ENCODE assay signal across 23 cellular contexts in genomic region chr4:6442555-6442954, GRCh38. TPM values are rescaled to one million over a fixed set of nuclear protein-coding genes. Genes with fewer than 3 reads are reported as not detected.
A peak's percentile ranks its signal among the peaks of the same experiment; 100 is the strongest.
DNase-seq lines count a peak whose midpoint lies in the region; ATAC-seq, FAIRE-seq and TF ChIP-seq lines count a peak whose summit lies in the region.
"Had no signal": no experiment of that assay in that cellular context is flagged by ENCODE, and none has a peak within 500 bp of the region (broad histone marks: within the 10 kb centered on the region; RNA-seq: fewer than 3 reads in every experiment).

No MANE protein-coding gene starts in this region.

- no peaks in the 10 kb centered on the region for H3K9me3 Mint-ChIP-seq in activated naive CD8-positive, alpha-beta T cell treated with anti-CD3 and anti-CD28 coated beads, Interleukin-2, amount 10 ng/mL, durations not matched to agents 7 days and 5 days
- H3K9me3 Mint-ChIP-seq in activated naive CD8-positive, alpha-beta T cell treated with anti-CD3 and anti-CD28 coated beads for 36 hours, result no peaks in the 10 kb centered on the region
- H3K9me3 Mint-ChIP-seq: HFFc6 had no signal

- intact Hi-C loops in K562 (cut with micrococcal nuclease) (no loop called here), PC-9 (cut with micrococcal nuclease; ENCODE audit: unreplicated experiment) (no loop called here)

- peaks cover 36 to 67% (median 49%) of the 10 kb centered on the region in 10 experiments for H3K4me1 ChIP-seq in BLaER1 treated with 17β-estradiol and CSF1 and Interleukin-3, amounts not matched to agents 10 nM and 100 nM
- H3K4me1 ChIP-seq in K562 (replicated peaks in 1 of 2; ENCODE audit: control insufficient read depth in 2 of 2, insufficient read depth in 2 of 2, low read length in 2 of 2) (no peaks in the 10 kb centered on the region), PC-9 (replicated peaks; ENCODE audit: insufficient read depth) (no peaks in the 10 kb centered on the region)
- H3K4me1 ChIP-seq: A549, HAP-1 had no signal

- TF ChIP-seq RAD21 in K562 (CRISPR knock-in tag; conservative IDR thresholded peaks at IDR 0.05 in 1 of 2, IDR thresholded peaks at IDR 0.05 in 1 of 2), result no peak

- H3F3A ChIP-seq in PC-9 (ENCODE audit: insufficient read depth, low read depth), result peaks cover 2% of the 10 kb centered on the region; the same call in 1 of the 2 replicates

- H3K4me2 ChIP-seq in BLaER1 treated with 17β-estradiol and CSF1 and Interleukin-3, amounts not matched to agents 10 nM and 100 nM, result peak overlapping the region in 6 of 11 experiments; percentile 27 to 76 (median 68); a peak in 11 of 22 replicates
- H3K4me2 ChIP-seq in K562 (ENCODE audit: insufficient read depth, low read length) (no peak overlapping the region), PC-9 (no peak overlapping the region)
- H3K4me2 ChIP-seq: A549 had no signal

- H3K9me1 ChIP-seq in K562 (ENCODE audit: control insufficient read depth, insufficient read depth, low read length), result no peaks in the 10 kb centered on the region

- TF ChIP-seq CTCF in K562 (IDR thresholded peaks at IDR 0.05 in 2 of 3, conservative IDR thresholded peaks at IDR 0.05 in 1 of 3; ENCODE audit: insufficient read depth in 2 of 3, low read depth in 1 of 3, low read length in 3 of 3) (no peak), PC-9 (conservative IDR thresholded peaks at IDR 0.05) (no peak)

- no peaks in the 10 kb centered on the region; a peak in 1 of 22 replicates for H4K20me1 ChIP-seq in BLaER1 treated with 17β-estradiol and CSF1 and Interleukin-3, amounts not matched to agents 10 nM and 100 nM
- H4K20me1 ChIP-seq in K562 (replicated peaks; ENCODE audit: control insufficient read depth, insufficient read depth, low read length), result no peaks in the 10 kb centered on the region; the same call in 1 of the 2 replicates
- no peaks in the 10 kb centered on the region for H4K20me1 ChIP-seq in PC-9 (ENCODE audit: insufficient read depth)

- no peak overlapping the region for H3K9ac ChIP-seq in BLaER1 treated with 17β-estradiol and CSF1 and Interleukin-3, amounts not matched to agents 10 nM and 100 nM
- no peak overlapping the region for H3K9ac ChIP-seq in K562 (ENCODE audit: insufficient read depth in 1 of 2, low read depth in 2 of 2, low read length in 2 of 2)

- no peak for ATAC-seq in activated naive CD8-positive, alpha-beta T cell treated with anti-CD3 and anti-CD28 coated beads, Interleukin-2, amount 10 ng/mL, durations not matched to agents 7 days and 5 days (ENCODE audit: low read depth)
- ATAC-seq in K562, result no peak
- ATAC-seq: A549 had no signal

- in situ Hi-C loops in K562 (cut with MboI), result no loop called here

- peak; percentile 4 for DNase-seq in activated naive CD8-positive, alpha-beta T cell treated with anti-CD3 and anti-CD28 coated beads, Interleukin-2, amount 10 ng/mL, durations not matched to agents 7 days and 5 days
- no peak for DNase-seq in activated naive CD8-positive, alpha-beta T cell treated with anti-CD3 and anti-CD28 coated beads for 36 hours
- no peak for DNase-seq in K562 (ENCODE audit: extremely low read depth in 1 of 4, low spot score in 3 of 4)
- DNase-seq in PC-9, result no peak
- DNase-seq in stimulated activated CD4-positive, alpha-beta T cell treated with anti-CD3 and anti-CD28 coated beads, Interleukin-12 subunit alpha, Interleukin-12 subunit beta, amount 100 ng/mL, for 4 hours, result no peak
- DNase-seq: 8988T; ACHN; AML-193; Calu3; CD4-positive, alpha-beta memory T cell; COR-L47; DMS53; DMS79 treated with DMSO at 0.1 percent for 48 hours; GF-D8; GOT3; HFFc6 had no signal

- no peak for FAIRE-seq in K562 (lab: Jason Lieb, UNC)
- FAIRE-seq: A549, GM12891, GM18507, H54 had no signal

- no peaks in the 10 kb centered on the region; a peak in 1 of 22 replicates for H3K9me3 ChIP-seq in BLaER1 treated with 17β-estradiol and CSF1 and Interleukin-3, amounts not matched to agents 10 nM and 100 nM (replicated peaks in 1 of 11)
- H3K9me3 ChIP-seq in K562 (replicated peaks; ENCODE audit: control insufficient read depth, insufficient read depth, low read depth, low read length) (no peaks in the 10 kb centered on the region), PC-9 (ENCODE audit: insufficient read depth, low read depth) (no peaks in the 10 kb centered on the region)
- H3K9me3 ChIP-seq: A549, BE2C, HAP-1 had no signal

- H2AFZ ChIP-seq in K562 (ENCODE audit: low read depth, low read length), result no peak overlapping the region
- no peak overlapping the region for H2AFZ ChIP-seq in PC-9

- H3K27me3 Mint-ChIP-seq in activated naive CD8-positive, alpha-beta T cell treated with anti-CD3 and anti-CD28 coated beads, Interleukin-2, amount 10 ng/mL, durations not matched to agents 7 days and 5 days, result peaks cover 8% of the 10 kb centered on the region
- H3K27me3 Mint-ChIP-seq in activated naive CD8-positive, alpha-beta T cell treated with anti-CD3 and anti-CD28 coated beads for 36 hours, result peaks cover 8% of the 10 kb centered on the region

- WGBS in K562 (ENCODE audit: insufficient coverage, low coverage, missing lambda C conversion rate), result 0% methylated on average over 8 of the region's 8 CpGs

- BruUV-seq in K562 (replicated peaks; lab: Mats Ljungman, UMichigan), result no TSS peak
- BruUV-seq in PC-9 (replicated peaks; lab: Mats Ljungman, UMichigan), result no TSS peak

- peaks cover 0 to 1% (median 0%) of the 10 kb centered on the region in 11 experiments; a peak in 5 of 22 replicates for H3K27me3 ChIP-seq in BLaER1 treated with 17β-estradiol and CSF1 and Interleukin-3, amounts not matched to agents 10 nM and 100 nM
- H3K27me3 ChIP-seq in K562 (ENCODE audit: control insufficient read depth in 2 of 2, insufficient read depth in 2 of 2, low read length in 2 of 2), result peaks cover 6 to 45% of the 10 kb centered on the region in 2 experiments; a peak in 4 of 5 replicates
- H3K27me3 ChIP-seq in PC-9 (ENCODE audit: insufficient read depth, low read depth), result no peaks in the 10 kb centered on the region
- H3K27me3 ChIP-seq: BE2C had no signal

- H3K4me3 Mint-ChIP-seq in activated naive CD8-positive, alpha-beta T cell treated with anti-CD3 and anti-CD28 coated beads, Interleukin-2, amount 10 ng/mL, durations not matched to agents 7 days and 5 days, result no peak overlapping the region
- no peak overlapping the region for H3K4me3 Mint-ChIP-seq in activated naive CD8-positive, alpha-beta T cell treated with anti-CD3 and anti-CD28 coated beads for 36 hours
- H3K4me3 Mint-ChIP-seq: CD4-positive, alpha-beta memory T cell; HFFc6 had no signal

- no peak overlapping the region for H3K4me3 ChIP-seq in BLaER1 treated with 17β-estradiol and CSF1 and Interleukin-3, amounts not matched to agents 10 nM and 100 nM
- H3K4me3 ChIP-seq in K562 (no peak overlapping the region), PC-9 (no peak overlapping the region)
- H3K4me3 ChIP-seq: A549, HAP-1 had no signal

- H3K9me2 ChIP-seq in PC-9 (ENCODE audit: insufficient read depth), result no peaks in the 10 kb centered on the region

- H3K4me1 Mint-ChIP-seq in activated naive CD8-positive, alpha-beta T cell treated with anti-CD3 and anti-CD28 coated beads, Interleukin-2, amount 10 ng/mL, durations not matched to agents 7 days and 5 days, result peaks cover 1% of the 10 kb centered on the region
- no peaks in the 10 kb centered on the region for H3K4me1 Mint-ChIP-seq in activated naive CD8-positive, alpha-beta T cell treated with anti-CD3 and anti-CD28 coated beads for 36 hours
- H3K4me1 Mint-ChIP-seq: CD4-positive, alpha-beta memory T cell had no signal

- POLR2A ChIA-PET in activated naive CD8-positive, alpha-beta T cell treated with anti-CD3 and anti-CD28 coated beads, Interleukin-2, amount 10 ng/mL, durations not matched to agents 7 days and 5 days (lab: Charles Lee), result no interaction called here
- POLR2A ChIA-PET in K562 (lab: Yijun Ruan, JAX), result interaction anchor here (0.6 kb wide), 1 partner anchor 1202 kb away, joined by 3 read pairs; no protein-coding TSS in a partner anchor
- POLR2A ChIA-PET in PC-9 (lab: Charles Lee; ENCODE audit: unreplicated experiment), result no interaction called here

- no peak for TF ChIP-seq POLR2A in K562 (conservative IDR thresholded peaks at IDR 0.05)

- H3K36me3 ChIP-seq in BLaER1 treated with 17β-estradiol and CSF1 and Interleukin-3, amounts not matched to agents 10 nM and 100 nM, result no peaks in the 10 kb centered on the region
- H3K36me3 ChIP-seq in K562 (ENCODE audit: control insufficient read depth, insufficient read depth, low read length), result no peaks in the 10 kb centered on the region
- H3K36me3 ChIP-seq in PC-9 (ENCODE audit: low read depth), result no peaks in the 10 kb centered on the region
- H3K36me3 ChIP-seq: BE2C, HAP-1 had no signal

- H3K79me2 ChIP-seq in K562 (ENCODE audit: control insufficient read depth, insufficient read depth, low read length), result no peaks in the 10 kb centered on the region
- H3K79me2 ChIP-seq in PC-9 (ENCODE audit: low read depth), result no peaks in the 10 kb centered on the region

- TF ChIP-seq EP300 in K562 (IDR thresholded peaks at IDR 0.05; ENCODE audit: low read length), result no peak

- peak overlapping the region in 1 of 11 experiments; percentile 25; a peak in 1 of 22 replicates for H3K27ac ChIP-seq in BLaER1 treated with 17β-estradiol and CSF1 and Interleukin-3, amounts not matched to agents 10 nM and 100 nM
- H3K27ac ChIP-seq in K562 (ENCODE audit: extremely low read depth, low read depth, low read length), result no peak overlapping the region
- no peak overlapping the region for H3K27ac ChIP-seq in PC-9
- H3K27ac ChIP-seq: A549 had no signal

- no peak overlapping the region for H3K27ac Mint-ChIP-seq in activated naive CD8-positive, alpha-beta T cell treated with anti-CD3 and anti-CD28 coated beads, Interleukin-2, amount 10 ng/mL, durations not matched to agents 7 days and 5 days
- H3K27ac Mint-ChIP-seq in activated naive CD8-positive, alpha-beta T cell treated with anti-CD3 and anti-CD28 coated beads for 36 hours, result no peak overlapping the region
- H3K27ac Mint-ChIP-seq: CD4-positive, alpha-beta memory T cell; HFFc6 had no signal

- CTCF ChIA-PET in K562 (lab: Yijun Ruan, JAX; ENCODE audit: low intra/inter-chr PET ratio), result no interaction called here
- CTCF ChIA-PET in PC-9 (lab: Charles Lee), result no interaction called here

- no peaks in the 10 kb centered on the region for H3K36me3 Mint-ChIP-seq in activated naive CD8-positive, alpha-beta T cell treated with anti-CD3 and anti-CD28 coated beads, Interleukin-2, amount 10 ng/mL, durations not matched to agents 7 days and 5 days
- no peaks in the 10 kb centered on the region for H3K36me3 Mint-ChIP-seq in activated naive CD8-positive, alpha-beta T cell treated with anti-CD3 and anti-CD28 coated beads for 36 hours
- H3K36me3 Mint-ChIP-seq: CD4-positive, alpha-beta memory T cell had no signal

RNA-seq across cellular contexts. Expression of gene PPP2R2C, which starts 29.9 kb away (rescaled TPM):
- not detected for total RNA-seq in activated naive CD8-positive, alpha-beta T cell treated with anti-CD3 and anti-CD28 coated beads, Interleukin-2, amount 10 ng/mL, durations not matched to agents 7 days and 5 days
- not detected for total RNA-seq in activated naive CD8-positive, alpha-beta T cell treated with anti-CD3 and anti-CD28 coated beads for 36 hours
- total RNA-seq in K562 (2011; cell fraction: chromatin; rRNA removed; ENCODE audit: low replicate concordance), result not detected in 2 replicates
- not detected in 2 replicates for total RNA-seq in K562 (2011; cell fraction: nucleolus; rRNA removed)
- total RNA-seq in K562 (2011; cell fraction: nucleoplasm; rRNA removed), result not detected in 2 replicates
- total RNA-seq in K562 (2014; rRNA removed) (not detected in 2 replicates), K562 (2014; rRNA removed; fragmentation: Illumina TruSeq; extraction: Trizol) (not detected in 2 replicates), K562 (2015; rRNA removed; fragmentation: Illumina TruSeq; extraction: Trizol) (not detected in 2 replicates), K562 (2021) (0.04 TPM in 1 of 2 replicates, not detected in the other), PC-9 (2021) (32.9 and 40.9 TPM in 2 replicates)
- polyA plus RNA-seq in K562 (2011; rRNA removed) (0.06 TPM in 1 of 2 replicates, not detected in the other), K562 (2014; fragmentation: Illumina TruSeq; extraction: Trizol) (not detected in 2 replicates), K562 (2014; fragmentation: Nextera tagmentation; extraction: Ambion mirVana) (not detected), K562 (2014; rRNA removed) (not detected in 2 replicates)
- polyA plus RNA-seq in K562 (2011; cell fraction: cytosol; rRNA removed), result 0.15 TPM in 1 of 2 replicates, not detected in the other
- not detected in 2 replicates for polyA plus RNA-seq in K562 (2011; cell fraction: nucleus; rRNA removed)
- 0.03 and 0.12 TPM in 2 replicates for polyA plus RNA-seq in K562 (2012)
- not detected in 2 replicates for polyA minus RNA-seq in K562 (2011; rRNA and poly(A)+ RNA removed)
- not detected in 2 replicates for polyA minus RNA-seq in K562 (2011; cell fraction: cytosol; rRNA and poly(A)+ RNA removed)
- not detected in 2 replicates for polyA minus RNA-seq in K562 (2011; cell fraction: nucleus; rRNA and poly(A)+ RNA removed)
- total RNA-seq: CD4-positive, alpha-beta memory T cell had no signal
- polyA plus RNA-seq: CD4-positive, alpha-beta memory T cell had no signal

Comparison
In these comparisons a context has a peak if more than half of its experiments do, and no peak if none do; other contexts are left out.
1. H3K4me2 ChIP-seq: peak in BLaER1 treated with 17β-estradiol and CSF1 and Interleukin-3, amounts not matched to agents 10 nM and 100 nM (6 of 11); none in K562 (single experiment) and PC-9 (single experiment).
2. RNA of gene PPP2R2C, which starts 29.9 kb away (total RNA-seq): 32.9 to 40.9 TPM in PC-9; not detected in activated naive CD8-positive, alpha-beta T cell treated with anti-CD3 and anti-CD28 coated beads, Interleukin-2, amount 10 ng/mL, durations not matched to agents 7 days and 5 days, 0.04 TPM in K562 and not detected in activated naive CD8-positive, alpha-beta T cell treated with anti-CD3 and anti-CD28 coated beads for 36 hours; every median in the first group is over 10 times any median in the second.